Comparison of ENCODE assay signal across 1 cellular context in the genomic region with DNA sequence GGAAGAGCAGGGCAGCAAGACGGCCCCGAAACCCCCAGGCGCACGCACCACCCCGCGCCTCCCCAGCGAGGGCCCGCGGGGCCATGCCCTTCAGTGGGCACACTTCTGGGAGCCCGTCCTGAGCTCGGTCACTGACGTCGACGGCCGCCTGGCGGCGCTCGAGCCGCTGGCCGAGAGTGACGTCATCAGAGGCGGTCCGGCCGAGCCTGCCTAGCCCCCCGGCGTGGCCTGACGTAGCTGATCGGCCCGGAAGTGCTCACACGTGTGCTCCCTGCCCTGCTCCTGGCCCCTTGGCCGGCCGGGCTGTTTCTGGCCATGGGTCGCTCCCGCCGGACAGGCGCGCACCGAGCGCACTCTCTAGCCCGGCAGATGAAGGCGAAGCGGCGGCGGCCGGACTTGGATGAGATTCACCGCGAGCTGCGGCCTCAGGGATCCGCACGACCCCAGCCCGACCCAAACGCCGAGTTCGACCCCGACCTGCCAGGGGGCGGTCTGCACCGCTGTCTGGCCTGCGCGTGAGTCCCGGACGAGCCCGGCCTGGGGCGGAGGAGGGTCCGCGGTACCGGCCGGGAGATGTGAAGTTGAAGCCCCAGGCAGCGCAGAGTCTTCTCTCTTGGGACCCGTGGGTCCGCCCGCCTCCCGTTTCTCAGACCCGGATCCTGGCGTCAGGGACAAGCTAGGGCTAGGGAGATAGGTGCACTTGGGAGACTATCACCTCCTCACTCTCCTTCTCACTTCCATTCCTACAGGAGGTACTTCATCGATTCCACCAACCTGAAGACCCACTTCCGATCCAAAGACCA.
TF ChIP-seq lines count a peak whose summit lies in the region.

TSS of gene ZNF593 (plus strand) at position 240 of the 803 bp plus-strand sequence. CDS start at position 316, 76 bp downstream.

TF ChIP-seq in H1, 55 proteins besides CTCF, POLR2A, EP300 and RAD21 (continues in another document):
- TF ChIP-seq RFX5 (IDR thresholded peaks at IDR 0.05; ENCODE audit: borderline replicate concordance, low read depth, low read length) (no peak), CEBPB (IDR thresholded peaks at IDR 0.05; ENCODE audit: low read depth, low read length) (0 out of 2 replicates have a peak, but pooled peaks have one; percentile 3), TEAD4 (IDR thresholded peaks at IDR 0.05; ENCODE audit: low read depth, low read length) (no peak), SP2 (IDR thresholded peaks at IDR 0.05; ENCODE audit: low read length) (no peak), NRF1 (IDR thresholded peaks at IDR 0.05; ENCODE audit: low read depth, low read length) (no peak), E2F6 (IDR thresholded peaks at IDR 0.05) (no peak; the same call in 1 of the 2 replicates), SIN3A (conservative IDR thresholded peaks at IDR 0.05 in 1 of 2, IDR thresholded peaks at IDR 0.05 in 1 of 2; ENCODE audit: low read depth in 1 of 2, low read length in 2 of 2) (peak; percentile 79 to 97; a peak in 3 of 4 replicates), MAX (IDR thresholded peaks at IDR 0.05) (peak; percentile 97), POU5F1 (IDR thresholded peaks at IDR 0.05; ENCODE audit: low read depth, low read length) (no peak), KDM5A (IDR thresholded peaks at IDR 0.05; ENCODE audit: low read length) (no peak), JUN (IDR thresholded peaks at IDR 0.05; ENCODE audit: low read depth, low read length) (peak; percentile 85; the same call in 1 of the 2 replicates), MAFK (IDR thresholded peaks at IDR 0.05; ENCODE audit: low read depth, low read length) (no peak), GTF2F1 (IDR thresholded peaks at IDR 0.05; ENCODE audit: borderline replicate concordance, low read depth, low read length) (no peak), NANOG (IDR thresholded peaks at IDR 0.05; ENCODE audit: insufficient read depth, low read depth, low read length, poor library complexity, severe bottlenecking) (peak; percentile 56), ASH2L (IDR thresholded peaks at IDR 0.05; ENCODE audit: low read length) (peak; percentile 92), RBBP5 (IDR thresholded peaks at IDR 0.05; ENCODE audit: borderline replicate concordance, low read depth, low read length) (peak; percentile 53; the same call in 1 of the 2 replicates), BACH1 (IDR thresholded peaks at IDR 0.05; ENCODE audit: low read length) (peak; percentile 39), EZH2 (IDR thresholded peaks at IDR 0.05; ENCODE audit: low read depth, low read length, severe bottlenecking) (no peak), KDM1A (IDR thresholded peaks at IDR 0.05; ENCODE audit: borderline replicate concordance, low read length) (no peak), ZNF274 (IDR thresholded peaks at IDR 0.05; ENCODE audit: borderline replicate concordance, extremely low read depth, low read length) (no peak), TAF7 (optimal IDR thresholded peaks at IDR 0.05; ENCODE audit: borderline replicate concordance, low read depth, low read length) (peak; percentile 68), SUZ12 (IDR thresholded peaks at IDR 0.05; ENCODE audit: low read length) (no peak), SAP30 (IDR thresholded peaks at IDR 0.05; ENCODE audit: insufficient read depth, insufficient replicate concordance, low read length) (no peak), KDM4A (IDR thresholded peaks at IDR 0.05; ENCODE audit: low read depth, low read length, severe bottlenecking) (peak; percentile 93), HDAC2 (IDR thresholded peaks at IDR 0.05; ENCODE audit: borderline replicate concordance in 1 of 2, low read depth in 2 of 2, low read length in 2 of 2) (peak in 1 of 2 experiments; percentile 69; a peak in 1 of 4 replicates), ATF2 (IDR thresholded peaks at IDR 0.05; ENCODE audit: low read length) (peak; percentile 97), CTBP2 (IDR thresholded peaks at IDR 0.05; ENCODE audit: borderline replicate concordance, insufficient read depth, insufficient read length, low read length) (no peak), HDAC6 (IDR thresholded peaks at IDR 0.05; ENCODE audit: low read depth, low read length) (no peak), CREB1 (IDR thresholded peaks at IDR 0.05) (peak; percentile 100), RNF2 (IDR thresholded peaks at IDR 0.05; ENCODE audit: borderline replicate concordance, low read depth, low read length, missing control alignments, poor library complexity, severe bottlenecking) (no peak), SIX5 (IDR thresholded peaks at IDR 0.05; ENCODE audit: low read depth, low read length) (no peak), FOSL1 (IDR thresholded peaks at IDR 0.05; ENCODE audit: insufficient read depth, low read depth, low read length) (no peak), SP4 (IDR thresholded peaks at IDR 0.05; ENCODE audit: low read length) (peak; percentile 85), JUND (IDR thresholded peaks at IDR 0.05; ENCODE audit: low read length) (peak; percentile 99), TAF1 (IDR thresholded peaks at IDR 0.05; ENCODE audit: low read depth, low read length) (peak; percentile 78), SRF (IDR thresholded peaks at IDR 0.05; ENCODE audit: low read depth, low read length) (peak; percentile 64), BCL11A (IDR thresholded peaks at IDR 0.05; ENCODE audit: low read depth in 2 of 2, low read length in 2 of 2) (no peak), CBX8 (IDR thresholded peaks at IDR 0.05; ENCODE audit: borderline replicate concordance, low read depth, low read length) (no peak), TCF12 (IDR thresholded peaks at IDR 0.05; ENCODE audit: low read depth, low read length) (no peak), EGR1 (IDR thresholded peaks at IDR 0.05; ENCODE audit: borderline replicate concordance, low read depth, low read length) (no peak), CBX5 (IDR thresholded peaks at IDR 0.05; ENCODE audit: low read depth, low read length) (no peak), BRCA1 (IDR thresholded peaks at IDR 0.05; ENCODE audit: low read depth, low read length) (peak; percentile 67), PHF8 (conservative IDR thresholded peaks at IDR 0.05; ENCODE audit: low read depth, low read length) (peak; percentile 88), CHD1 (IDR thresholded peaks at IDR 0.05; ENCODE audit: low read depth, low read length) (no peak), GABPA (IDR thresholded peaks at IDR 0.05; ENCODE audit: borderline replicate concordance, insufficient read depth, low read length) (peak; percentile 81; the same call in 1 of the 2 replicates), CHD2 (IDR thresholded peaks at IDR 0.05; ENCODE audit: low read length) (0 out of 2 replicates have a peak, but pooled peaks have one; percentile 18), POLR2AphosphoS5 (IDR thresholded peaks at IDR 0.05; ENCODE audit: low read depth, low read length) (peak; percentile 89), SIRT6 (IDR thresholded peaks at IDR 0.05; ENCODE audit: low read length) (no peak), YY1 (IDR thresholded peaks at IDR 0.05; ENCODE audit: low read depth, low read length) (no peak), RXRA (IDR thresholded peaks at IDR 0.05; ENCODE audit: insufficient read depth, low read depth, low read length) (no peak), SP1 (IDR thresholded peaks at IDR 0.05; ENCODE audit: low read depth, low read length) (peak; percentile 18; the same call in 1 of the 2 replicates)
- TF ChIP-seq, protein P1, sequence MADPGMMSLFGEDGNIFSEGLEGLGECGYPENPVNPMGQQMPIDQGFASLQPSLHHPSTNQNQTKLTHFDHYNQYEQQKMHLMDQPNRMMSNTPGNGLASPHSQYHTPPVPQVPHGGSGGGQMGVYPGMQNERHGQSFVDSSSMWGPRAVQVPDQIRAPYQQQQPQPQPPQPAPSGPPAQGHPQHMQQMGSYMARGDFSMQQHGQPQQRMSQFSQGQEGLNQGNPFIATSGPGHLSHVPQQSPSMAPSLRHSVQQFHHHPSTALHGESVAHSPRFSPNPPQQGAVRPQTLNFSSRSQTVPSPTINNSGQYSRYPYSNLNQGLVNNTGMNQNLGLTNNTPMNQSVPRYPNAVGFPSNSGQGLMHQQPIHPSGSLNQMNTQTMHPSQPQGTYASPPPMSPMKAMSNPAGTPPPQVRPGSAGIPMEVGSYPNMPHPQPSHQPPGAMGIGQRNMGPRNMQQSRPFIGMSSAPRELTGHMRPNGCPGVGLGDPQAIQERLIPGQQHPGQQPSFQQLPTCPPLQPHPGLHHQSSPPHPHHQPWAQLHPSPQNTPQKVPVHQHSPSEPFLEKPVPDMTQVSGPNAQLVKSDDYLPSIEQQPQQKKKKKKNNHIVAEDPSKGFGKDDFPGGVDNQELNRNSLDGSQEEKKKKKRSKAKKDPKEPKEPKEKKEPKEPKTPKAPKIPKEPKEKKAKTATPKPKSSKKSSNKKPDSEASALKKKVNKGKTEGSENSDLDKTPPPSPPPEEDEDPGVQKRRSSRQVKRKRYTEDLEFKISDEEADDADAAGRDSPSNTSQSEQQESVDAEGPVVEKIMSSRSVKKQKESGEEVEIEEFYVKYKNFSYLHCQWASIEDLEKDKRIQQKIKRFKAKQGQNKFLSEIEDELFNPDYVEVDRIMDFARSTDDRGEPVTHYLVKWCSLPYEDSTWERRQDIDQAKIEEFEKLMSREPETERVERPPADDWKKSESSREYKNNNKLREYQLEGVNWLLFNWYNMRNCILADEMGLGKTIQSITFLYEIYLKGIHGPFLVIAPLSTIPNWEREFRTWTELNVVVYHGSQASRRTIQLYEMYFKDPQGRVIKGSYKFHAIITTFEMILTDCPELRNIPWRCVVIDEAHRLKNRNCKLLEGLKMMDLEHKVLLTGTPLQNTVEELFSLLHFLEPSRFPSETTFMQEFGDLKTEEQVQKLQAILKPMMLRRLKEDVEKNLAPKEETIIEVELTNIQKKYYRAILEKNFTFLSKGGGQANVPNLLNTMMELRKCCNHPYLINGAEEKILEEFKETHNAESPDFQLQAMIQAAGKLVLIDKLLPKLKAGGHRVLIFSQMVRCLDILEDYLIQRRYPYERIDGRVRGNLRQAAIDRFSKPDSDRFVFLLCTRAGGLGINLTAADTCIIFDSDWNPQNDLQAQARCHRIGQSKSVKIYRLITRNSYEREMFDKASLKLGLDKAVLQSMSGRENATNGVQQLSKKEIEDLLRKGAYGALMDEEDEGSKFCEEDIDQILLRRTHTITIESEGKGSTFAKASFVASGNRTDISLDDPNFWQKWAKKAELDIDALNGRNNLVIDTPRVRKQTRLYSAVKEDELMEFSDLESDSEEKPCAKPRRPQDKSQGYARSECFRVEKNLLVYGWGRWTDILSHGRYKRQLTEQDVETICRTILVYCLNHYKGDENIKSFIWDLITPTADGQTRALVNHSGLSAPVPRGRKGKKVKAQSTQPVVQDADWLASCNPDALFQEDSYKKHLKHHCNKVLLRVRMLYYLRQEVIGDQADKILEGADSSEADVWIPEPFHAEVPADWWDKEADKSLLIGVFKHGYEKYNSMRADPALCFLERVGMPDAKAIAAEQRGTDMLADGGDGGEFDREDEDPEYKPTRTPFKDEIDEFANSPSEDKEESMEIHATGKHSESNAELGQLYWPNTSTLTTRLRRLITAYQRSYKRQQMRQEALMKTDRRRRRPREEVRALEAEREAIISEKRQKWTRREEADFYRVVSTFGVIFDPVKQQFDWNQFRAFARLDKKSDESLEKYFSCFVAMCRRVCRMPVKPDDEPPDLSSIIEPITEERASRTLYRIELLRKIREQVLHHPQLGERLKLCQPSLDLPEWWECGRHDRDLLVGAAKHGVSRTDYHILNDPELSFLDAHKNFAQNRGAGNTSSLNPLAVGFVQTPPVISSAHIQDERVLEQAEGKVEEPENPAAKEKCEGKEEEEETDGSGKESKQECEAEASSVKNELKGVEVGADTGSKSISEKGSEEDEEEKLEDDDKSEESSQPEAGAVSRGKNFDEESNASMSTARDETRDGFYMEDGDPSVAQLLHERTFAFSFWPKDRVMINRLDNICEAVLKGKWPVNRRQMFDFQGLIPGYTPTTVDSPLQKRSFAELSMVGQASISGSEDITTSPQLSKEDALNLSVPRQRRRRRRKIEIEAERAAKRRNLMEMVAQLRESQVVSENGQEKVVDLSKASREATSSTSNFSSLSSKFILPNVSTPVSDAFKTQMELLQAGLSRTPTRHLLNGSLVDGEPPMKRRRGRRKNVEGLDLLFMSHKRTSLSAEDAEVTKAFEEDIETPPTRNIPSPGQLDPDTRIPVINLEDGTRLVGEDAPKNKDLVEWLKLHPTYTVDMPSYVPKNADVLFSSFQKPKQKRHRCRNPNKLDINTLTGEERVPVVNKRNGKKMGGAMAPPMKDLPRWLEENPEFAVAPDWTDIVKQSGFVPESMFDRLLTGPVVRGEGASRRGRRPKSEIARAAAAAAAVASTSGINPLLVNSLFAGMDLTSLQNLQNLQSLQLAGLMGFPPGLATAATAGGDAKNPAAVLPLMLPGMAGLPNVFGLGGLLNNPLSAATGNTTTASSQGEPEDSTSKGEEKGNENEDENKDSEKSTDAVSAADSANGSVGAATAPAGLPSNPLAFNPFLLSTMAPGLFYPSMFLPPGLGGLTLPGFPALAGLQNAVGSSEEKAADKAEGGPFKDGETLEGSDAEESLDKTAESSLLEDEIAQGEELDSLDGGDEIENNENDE (IDR thresholded peaks at IDR 0.05; ENCODE audit: insufficient replicate concordance, low read length) = no peak
- TF ChIP-seq, protein P2, sequence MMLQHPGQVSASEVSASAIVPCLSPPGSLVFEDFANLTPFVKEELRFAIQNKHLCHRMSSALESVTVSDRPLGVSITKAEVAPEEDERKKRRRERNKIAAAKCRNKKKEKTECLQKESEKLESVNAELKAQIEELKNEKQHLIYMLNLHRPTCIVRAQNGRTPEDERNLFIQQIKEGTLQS (IDR thresholded peaks at IDR 0.05; ENCODE audit: insufficient read depth, low read depth, low read length) = peak; percentile 90
- TF ChIP-seq, protein P3, sequence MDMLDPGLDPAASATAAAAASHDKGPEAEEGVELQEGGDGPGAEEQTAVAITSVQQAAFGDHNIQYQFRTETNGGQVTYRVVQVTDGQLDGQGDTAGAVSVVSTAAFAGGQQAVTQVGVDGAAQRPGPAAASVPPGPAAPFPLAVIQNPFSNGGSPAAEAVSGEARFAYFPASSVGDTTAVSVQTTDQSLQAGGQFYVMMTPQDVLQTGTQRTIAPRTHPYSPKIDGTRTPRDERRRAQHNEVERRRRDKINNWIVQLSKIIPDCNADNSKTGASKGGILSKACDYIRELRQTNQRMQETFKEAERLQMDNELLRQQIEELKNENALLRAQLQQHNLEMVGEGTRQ (IDR thresholded peaks at IDR 0.05; ENCODE audit: low read length) = no peak; the same call in 1 of the 2 replicates
